1 cellular context compared by ENCODE assay signal in genomic region chr5:149702607-149702952, GRCh38.
TF ChIP-seq lines count a peak whose summit lies in the region.

No MANE protein-coding gene starts in this region.

TF ChIP-seq in GM23338, 12 proteins besides CTCF, POLR2A, EP300 and RAD21 (continued from another document):
- no peak for TF ChIP-seq ETS1 (IDR thresholded peaks at IDR 0.05)
- TF ChIP-seq CREB1 (CRISPR knock-in tag; IDR thresholded peaks at IDR 0.05; ENCODE audit: low read depth): no peak
- TF ChIP-seq, protein P1, sequence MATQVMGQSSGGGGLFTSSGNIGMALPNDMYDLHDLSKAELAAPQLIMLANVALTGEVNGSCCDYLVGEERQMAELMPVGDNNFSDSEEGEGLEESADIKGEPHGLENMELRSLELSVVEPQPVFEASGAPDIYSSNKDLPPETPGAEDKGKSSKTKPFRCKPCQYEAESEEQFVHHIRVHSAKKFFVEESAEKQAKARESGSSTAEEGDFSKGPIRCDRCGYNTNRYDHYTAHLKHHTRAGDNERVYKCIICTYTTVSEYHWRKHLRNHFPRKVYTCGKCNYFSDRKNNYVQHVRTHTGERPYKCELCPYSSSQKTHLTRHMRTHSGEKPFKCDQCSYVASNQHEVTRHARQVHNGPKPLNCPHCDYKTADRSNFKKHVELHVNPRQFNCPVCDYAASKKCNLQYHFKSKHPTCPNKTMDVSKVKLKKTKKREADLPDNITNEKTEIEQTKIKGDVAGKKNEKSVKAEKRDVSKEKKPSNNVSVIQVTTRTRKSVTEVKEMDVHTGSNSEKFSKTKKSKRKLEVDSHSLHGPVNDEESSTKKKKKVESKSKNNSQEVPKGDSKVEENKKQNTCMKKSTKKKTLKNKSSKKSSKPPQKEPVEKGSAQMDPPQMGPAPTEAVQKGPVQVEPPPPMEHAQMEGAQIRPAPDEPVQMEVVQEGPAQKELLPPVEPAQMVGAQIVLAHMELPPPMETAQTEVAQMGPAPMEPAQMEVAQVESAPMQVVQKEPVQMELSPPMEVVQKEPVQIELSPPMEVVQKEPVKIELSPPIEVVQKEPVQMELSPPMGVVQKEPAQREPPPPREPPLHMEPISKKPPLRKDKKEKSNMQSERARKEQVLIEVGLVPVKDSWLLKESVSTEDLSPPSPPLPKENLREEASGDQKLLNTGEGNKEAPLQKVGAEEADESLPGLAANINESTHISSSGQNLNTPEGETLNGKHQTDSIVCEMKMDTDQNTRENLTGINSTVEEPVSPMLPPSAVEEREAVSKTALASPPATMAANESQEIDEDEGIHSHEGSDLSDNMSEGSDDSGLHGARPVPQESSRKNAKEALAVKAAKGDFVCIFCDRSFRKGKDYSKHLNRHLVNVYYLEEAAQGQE (IDR thresholded peaks at IDR 0.05; ENCODE audit: unreplicated experiment): no peak
- no peak for TF ChIP-seq EZH2 (IDR thresholded peaks at IDR 0.05; ENCODE audit: low read depth, unreplicated experiment)
- no peak for TF ChIP-seq ZNF331 (CRISPR knock-in tag; IDR thresholded peaks at IDR 0.05; ENCODE audit: low read depth)
